Comparison of ENCODE assay signal across 8 cellular contexts in the genomic region with DNA sequence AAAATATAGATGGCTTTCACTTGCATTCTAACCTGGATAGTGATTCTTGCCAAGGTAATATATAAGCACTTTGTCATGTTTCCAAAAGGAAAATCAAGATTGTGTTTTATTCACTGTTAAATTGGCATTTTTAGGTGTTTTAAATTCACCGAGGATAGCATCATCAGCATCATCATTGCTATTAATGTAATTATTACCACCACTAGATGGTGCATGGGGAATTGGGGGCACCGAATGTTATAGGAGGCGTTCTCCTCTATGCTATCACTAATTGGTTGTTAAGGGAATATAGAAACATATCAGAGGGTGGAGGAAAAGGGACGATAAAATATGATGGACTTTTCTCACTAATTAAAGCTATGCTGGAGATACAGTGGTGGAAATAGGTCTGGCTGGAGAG.
A peak's percentile ranks its signal among the peaks of the same experiment; 100 is the strongest.
DNase-seq lines count a peak whose midpoint lies in the region; ATAC-seq, FAIRE-seq and TF ChIP-seq lines count a peak whose summit lies in the region.

No MANE protein-coding gene starts in this region.

- TF ChIP-seq RAD21 in GM12878 (IDR thresholded peaks at IDR 0.05; ENCODE audit: insufficient read depth, low read depth, low read length) = peak; percentile 81

- no peak overlapping the region for H2AFZ ChIP-seq in GM12878 (ENCODE audit: control insufficient read depth, low read depth, low read length)

- DNase-seq in stimulated activated CD4-positive, alpha-beta T cell treated with anti-CD3 and anti-CD28 coated beads, Interleukin-12 subunit alpha, Interleukin-12 subunit beta, amount 100 ng/mL, for 4 hours = peak; percentile 9
- no peak for DNase-seq in stimulated activated CD4-positive, alpha-beta T cell treated with anti-CD3 and anti-CD28 coated beads, Interleukin-15, amount 100 ng/mL, for 24 hours
- peak; percentile 20 for DNase-seq in GM12878 (ENCODE audit: low read depth, low spot score)
- DNase-seq in transverse colon = no peak
- DNase-seq in lower leg skin (ENCODE audit: low spot score in 2 of 2) = no peak
- DNase-seq in COLO668 (lab: John Stamatoyannopoulos, UW; ENCODE audit: unreplicated experiment) = no peak
- no peak for DNase-seq in HK-2 (ENCODE audit: unreplicated experiment)

- H4K20me1 ChIP-seq in GM12878 (ENCODE audit: control insufficient read depth, insufficient read depth) = no peaks in the 10 kb centered on the region

- no peaks in the 10 kb centered on the region; the same call in 1 of the 2 replicates for H3K79me2 ChIP-seq in GM12878 (ENCODE audit: control insufficient read depth, insufficient read depth, low read length)

- H3K9me3 ChIP-seq in GM12878 (replicated peaks; ENCODE audit: control insufficient read depth, insufficient read depth, low read length) (peaks cover 3% of the 10 kb centered on the region; the same call in 2 of the 3 replicates), transverse colon (no peaks in the 10 kb centered on the region)

- H3K4me1 ChIP-seq in GM12878 (ENCODE audit: control insufficient read depth, insufficient read depth, low read length) (no peaks in the 10 kb centered on the region), transverse colon (peaks cover 0 to 6% (median 0%) of the 10 kb centered on the region in 4 donors)

- no peak for TF ChIP-seq POLR2A in GM12878 (IDR thresholded peaks at IDR 0.05; ENCODE audit: low read depth, low read length)
- TF ChIP-seq POLR2A in transverse colon (IDR thresholded peaks at IDR 0.05) = no peak
- TF ChIP-seq POLR2A in lower leg skin (IDR thresholded peaks at IDR 0.05) = no peak

- intact Hi-C loops in GM12878 (cut with micrococcal nuclease; ENCODE audit: unreplicated experiment) = loop anchor here (1.0 to 5.0 kb wide), 3 partner anchors 53 to 359 kb away; no protein-coding TSS in a partner anchor
- intact Hi-C loops in transverse colon (cut with DNase I; ENCODE audit: low total_unique reads) = no loop called here
- intact Hi-C loops in lower leg skin (cut with DNase I; ENCODE audit: low total_unique reads) = no loop called here

- FAIRE-seq in GM12878 (lab: Jason Lieb, UNC) = no peak

- SMC1A ChIA-PET in GM12878 (lab: Charles Lee; ENCODE audit: uncharacterized antibody, unreplicated experiment) = interaction anchor here (0.7 to 3.8 kb wide), 28 partner anchors 17 to 645 kb away, joined by 3 to 56 read pairs (median 4); a partner anchor contains a TSS

- no peaks in the 10 kb centered on the region for H3K27me3 ChIP-seq in GM12878 (replicated peaks in 1 of 2; ENCODE audit: control insufficient read depth in 2 of 2, insufficient read depth in 2 of 2, low read length in 1 of 2)
- H3K27me3 ChIP-seq in transverse colon = no peaks in the 10 kb centered on the region

- H3K36me3 ChIP-seq in GM12878 (ENCODE audit: control insufficient read depth in 2 of 2, insufficient read depth in 2 of 2, low read length in 1 of 2) (no peaks in the 10 kb centered on the region), transverse colon (no peaks in the 10 kb centered on the region)

- POLR2A ChIA-PET in GM12878 (lab: Charles Lee) = interaction anchor here (0.9 kb wide), 1 partner anchor 157 kb away, joined by 3 read pairs; no protein-coding TSS in a partner anchor

- RAD21 ChIA-PET in GM12878 (lab: Charles Lee; ENCODE audit: unreplicated experiment) = interaction anchor here (0.7 to 4.7 kb wide), 12 partner anchors 32 to 360 kb away, joined by 3 to 46 read pairs (median 6); no protein-coding TSS in a partner anchor

- H3K9ac ChIP-seq in GM12878 (ENCODE audit: control insufficient read depth, insufficient read depth, low read length) = no peak overlapping the region

- CTCF ChIA-PET in GM12878 (lab: Yijun Ruan, JAX) = interaction anchor here (0.8 to 6.1 kb wide), 28 partner anchors 9 to 213 kb away, joined by 3 to 90 read pairs (median 6); no protein-coding TSS in a partner anchor

- no TSS peak for BruUV-seq in GM12878 (replicated peaks; lab: Mats Ljungman, UMichigan)

- peak; percentile 58 to 70 (median 59); a peak in 5 of 6 replicates for TF ChIP-seq CTCF in GM12878 (IDR thresholded peaks at IDR 0.05 in 2 of 3, conservative IDR thresholded peaks at IDR 0.05 in 1 of 3; ENCODE audit: control insufficient read depth in 2 of 3, extremely low read depth in 1 of 3, insufficient read depth in 1 of 3, low read depth in 3 of 3, low read length in 3 of 3)
- peak in 4 of 5 experiments; percentile 18 to 30 (median 24) for TF ChIP-seq CTCF in transverse colon (IDR thresholded peaks at IDR 0.05)
- TF ChIP-seq CTCF in lower leg skin (IDR thresholded peaks at IDR 0.05) = no peak

- 15% methylated on average over 4 of the region's 4 CpGs for WGBS in GM12878 (ENCODE audit: insufficient coverage, insufficient replicate concordance, low lambda C conversion rate, missing lambda C conversion rate)
- WGBS in transverse colon (ENCODE audit: low coverage in 1 of 2), 2 donors = 63 to 92% methylated on average over 3 to 4 of the region's 4 CpGs
- WGBS in lower leg skin, 2 donors = 76 to 85% methylated on average over 4 of the region's 4 CpGs

- TF ChIP-seq EP300 in GM12878 (IDR thresholded peaks at IDR 0.05; ENCODE audit: borderline replicate concordance in 1 of 2, control insufficient read depth in 1 of 2, low read depth in 2 of 2, low read length in 2 of 2) (no peak), transverse colon (IDR thresholded peaks at IDR 0.05; ENCODE audit: low read depth) (no peak)

- in situ Hi-C loops in GM12878 (cut with MboI) = loop anchor here (25.0 kb wide), 1 partner anchor 349 kb away; no protein-coding TSS in a partner anchor
- in situ Hi-C loops in transverse colon (cut with MboI; ENCODE audit: low pct_ligation_motif_present in 1 of 4, low pct_unique_long_range_greater_than_20kb in 1 of 4, low sequenced_read_pairs in 3 of 4) = no loop called here

- H3K27ac ChIP-seq in GM12878 (ENCODE audit: control insufficient read depth, insufficient read depth) (no peak overlapping the region), transverse colon (no peak overlapping the region)

- no peak overlapping the region for H3K4me3 ChIP-seq in GM12878
- H3K4me3 ChIP-seq in transverse colon = no peak overlapping the region
- H3K4me3 ChIP-seq in lower leg skin (ENCODE audit: low read depth, poor library complexity, severe bottlenecking) = no peak overlapping the region

- no peak overlapping the region for H3K4me2 ChIP-seq in GM12878 (ENCODE audit: control insufficient read depth, insufficient read depth)

- ATAC-seq in HG03135 (IDR thresholded peaks at IDR 0.05; ENCODE audit: unreplicated experiment) (peak; percentile 67), GM12878 (peak; percentile 97)

TF ChIP-seq in GM12878, 131 proteins besides CTCF, POLR2A, EP300 and RAD21:
- no peak for TF ChIP-seq ZNF24 (IDR thresholded peaks at IDR 0.05)
- TF ChIP-seq RFX5 (IDR thresholded peaks at IDR 0.05; ENCODE audit: low read depth, low read length) = no peak
- TF ChIP-seq SMC3 (IDR thresholded peaks at IDR 0.05; ENCODE audit: borderline replicate concordance, low read length) = peak; percentile 89
- no peak for TF ChIP-seq ZNF217 (IDR thresholded peaks at IDR 0.05)
TF ChIP-seq in GM12878: peak in this region for 1.

Comparison
In these comparisons a context has a peak if more than half of its experiments do, and no peak if none do; other contexts are left out.
1. DNase-seq: peak in stimulated activated CD4-positive, alpha-beta T cell treated with anti-CD3 and anti-CD28 coated beads, Interleukin-12 subunit alpha, Interleukin-12 subunit beta, amount 100 ng/mL, for 4 hours (single experiment) and GM12878 (single experiment); none in stimulated activated CD4-positive, alpha-beta T cell treated with anti-CD3 and anti-CD28 coated beads, Interleukin-15, amount 100 ng/mL, for 24 hours (single experiment), transverse colon (single experiment), lower leg skin (0 of 2), COLO668 (single experiment) and HK-2 (single experiment).
2. CTCF ChIP-seq: peak in GM12878 (3 of 3) and transverse colon (4 of 5); none in lower leg skin (0 of 3).